ENCODE assay signal across 8 cellular contexts in the genomic region with DNA sequence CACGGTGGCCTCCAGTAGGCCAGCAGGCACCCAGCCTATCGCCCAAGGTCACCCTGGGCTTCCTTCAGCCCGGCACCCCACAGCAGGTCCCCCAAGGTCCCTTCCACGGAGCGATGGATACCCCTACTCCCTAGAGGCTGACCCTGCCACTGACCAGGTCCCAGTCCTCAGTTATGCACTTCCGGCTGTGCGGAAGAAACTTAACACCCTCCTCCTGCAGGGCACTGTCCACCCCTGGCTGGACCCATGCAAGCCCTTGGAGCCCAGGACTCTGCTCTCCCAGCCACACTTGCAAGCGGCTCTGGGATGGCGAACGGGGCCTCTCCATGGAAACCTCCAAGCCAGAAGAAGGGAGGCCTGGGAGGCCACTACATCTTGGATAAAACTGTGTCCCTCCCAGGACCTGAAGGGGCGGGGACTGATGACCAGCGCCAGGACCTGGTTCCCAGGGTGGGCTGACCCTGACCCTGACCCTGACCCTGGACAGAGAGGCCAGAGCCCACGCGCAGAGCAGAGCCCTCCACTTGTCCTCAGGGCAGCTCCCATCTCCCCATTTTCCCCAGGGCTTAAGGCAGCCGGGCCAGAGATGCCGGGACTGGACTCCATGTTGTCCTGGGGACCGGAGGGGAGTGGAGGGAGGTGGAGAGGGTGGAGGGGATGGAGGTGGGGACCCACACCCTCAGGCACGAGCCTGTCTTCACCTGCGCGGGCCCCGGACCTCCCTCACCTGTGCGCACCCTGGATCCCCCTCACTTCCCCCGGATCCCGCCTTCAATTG. TPM values are rescaled to one million over a fixed set of nuclear protein-coding genes. Genes with fewer than 3 reads are reported as not detected.
A peak's percentile ranks its signal among the peaks of the same experiment; 100 is the strongest.
DNase-seq lines count a peak whose midpoint lies in the region; ATAC-seq, FAIRE-seq and TF ChIP-seq lines count a peak whose summit lies in the region.

No MANE protein-coding gene starts in this region.

- no peaks in the 10 kb centered on the region for H3K27me3 ChIP-seq in suprapubic skin

- TF ChIP-seq POLR2A in suprapubic skin (IDR thresholded peaks at IDR 0.05) = no peak

- no peak for DNase-seq in T-helper 1 cell
- DNase-seq in activated naive CD8-positive, alpha-beta T cell treated with anti-CD3 and anti-CD28 coated beads for 36 hours = no peak
- DNase-seq in kidney = no peak
- DNase-seq in suprapubic skin (ENCODE audit: low spot score in 2 of 2) = peak in 1 of 2 donors; percentile 66
- no peak for DNase-seq in SK-N-DZ (ENCODE audit: low spot score)

- H3K27ac ChIP-seq in kidney (ENCODE audit: low read depth in 2 of 2, low read length in 2 of 2) (no peak overlapping the region), suprapubic skin (no peak overlapping the region)

- peaks cover 12% of the 10 kb centered on the region for H3K4me1 Mint-ChIP-seq in T-helper 1 cell treated with Interleukin-12 subunit alpha and Interleukin-12 subunit beta and Interleukin-4 antibody, amounts not matched to agents 30 μg/mL and 1 μg/mL, for 36 hours (ENCODE audit: low read depth)
- peaks cover 12% of the 10 kb centered on the region for H3K4me1 Mint-ChIP-seq in activated naive CD8-positive, alpha-beta T cell treated with anti-CD3 and anti-CD28 coated beads for 36 hours

- 29% methylated on average over 10 of the region's 24 CpGs for WGBS in suprapubic skin

- H3K27me3 Mint-ChIP-seq in T-helper 1 cell treated with Interleukin-12 subunit alpha and Interleukin-12 subunit beta and Interleukin-4 antibody, amounts not matched to agents 30 μg/mL and 1 μg/mL, for 36 hours (ENCODE audit: low read depth) = peaks cover 4% of the 10 kb centered on the region
- H3K27me3 Mint-ChIP-seq in activated naive CD8-positive, alpha-beta T cell treated with anti-CD3 and anti-CD28 coated beads for 36 hours = no peaks in the 10 kb centered on the region

- H3K4me3 ChIP-seq in kidney (ENCODE audit: low read length in 2 of 2) (peak overlapping the region; percentile 36 to 64), suprapubic skin (peak overlapping the region; percentile 64)

- H3K27ac Mint-ChIP-seq in T-helper 1 cell treated with Interleukin-12 subunit alpha and Interleukin-12 subunit beta and Interleukin-4 antibody, amounts not matched to agents 30 μg/mL and 1 μg/mL, for 36 hours = no peak overlapping the region
- no peak overlapping the region for H3K27ac Mint-ChIP-seq in activated naive CD8-positive, alpha-beta T cell treated with anti-CD3 and anti-CD28 coated beads for 36 hours

- H3K36me3 ChIP-seq in kidney (ENCODE audit: control insufficient read depth in 1 of 2, insufficient read depth in 2 of 2, low read length in 2 of 2) (no peaks in the 10 kb centered on the region), suprapubic skin (peaks cover 5% of the 10 kb centered on the region)

- TF ChIP-seq CTCF in kidney (IDR thresholded peaks at IDR 0.05; ENCODE audit: borderline replicate concordance, extremely low read depth, insufficient read depth) = no peak
- TF ChIP-seq CTCF in suprapubic skin (IDR thresholded peaks at IDR 0.05) = no peak

- H3K9me3 Mint-ChIP-seq in T-helper 1 cell treated with Interleukin-12 subunit alpha and Interleukin-12 subunit beta and Interleukin-4 antibody, amounts not matched to agents 30 μg/mL and 1 μg/mL, for 36 hours = no peaks in the 10 kb centered on the region
- no peaks in the 10 kb centered on the region for H3K9me3 Mint-ChIP-seq in activated naive CD8-positive, alpha-beta T cell treated with anti-CD3 and anti-CD28 coated beads for 36 hours

- no peak for TF ChIP-seq EP300 in suprapubic skin (IDR thresholded peaks at IDR 0.05)

- H3K9me3 ChIP-seq in kidney (ENCODE audit: control insufficient read depth in 1 of 2, low read length in 2 of 2) = no peaks in the 10 kb centered on the region
- H3K9me3 ChIP-seq in suprapubic skin = no peaks in the 10 kb centered on the region

- no peaks in the 10 kb centered on the region for H3K36me3 Mint-ChIP-seq in T-helper 1 cell treated with Interleukin-12 subunit alpha and Interleukin-12 subunit beta and Interleukin-4 antibody, amounts not matched to agents 30 μg/mL and 1 μg/mL, for 36 hours (ENCODE audit: low read depth)
- no peaks in the 10 kb centered on the region for H3K36me3 Mint-ChIP-seq in activated naive CD8-positive, alpha-beta T cell treated with anti-CD3 and anti-CD28 coated beads for 36 hours

- H3K4me1 ChIP-seq in kidney (ENCODE audit: control insufficient read depth in 1 of 2, insufficient read depth in 1 of 2, low read depth in 1 of 2, low read length in 2 of 2) (peaks cover 0 to 14% of the 10 kb centered on the region in 2 donors), suprapubic skin (peaks cover 23% of the 10 kb centered on the region)

- H3K9ac ChIP-seq in kidney (ENCODE audit: low read length in 2 of 2) = peak overlapping the region in 1 of 2 donors; percentile 46

- intact Hi-C loops in kidney (cut with DNase I) = no loop called here

- FAIRE-seq in kidney (lab: Jason Lieb, UNC) = no peak

- peak overlapping the region; percentile 66 for H3K4me3 Mint-ChIP-seq in T-helper 1 cell treated with Interleukin-12 subunit alpha and Interleukin-12 subunit beta and Interleukin-4 antibody, amounts not matched to agents 30 μg/mL and 1 μg/mL, for 36 hours
- H3K4me3 Mint-ChIP-seq in activated naive CD8-positive, alpha-beta T cell treated with anti-CD3 and anti-CD28 coated beads for 36 hours = peak overlapping the region; percentile 61

- no peak for ATAC-seq in HG03095 (IDR thresholded peaks at IDR 0.05; ENCODE audit: unreplicated experiment)
- no peak for ATAC-seq in GM18502 (IDR thresholded peaks at IDR 0.05; ENCODE audit: poor library complexity, unreplicated experiment)

RNA-seq across cellular contexts. Expression of a gene that starts 0.7 kb away (rescaled TPM):
- 10 to 100 TPM in 1 of 2 experiments, 1 to 10 TPM in 1; 8.6 to 10.2 TPM for total RNA-seq in activated naive CD8-positive, alpha-beta T cell treated with anti-CD3 and anti-CD28 coated beads for 36 hours
- 7.5 TPM for total RNA-seq in kidney
- 6.9 TPM for polyA plus RNA-seq in kidney (ENCODE audit: insufficient read depth, low read depth, low replicate concordance)
- 1 to 10 TPM; 4.2 to 9.5 (median 8.0) TPM for total RNA-seq in suprapubic skin
- 21.0 and 35.3 TPM in 2 replicates for polyA plus RNA-seq in SK-N-DZ (2014; cell fraction: cytosol; rRNA removed)
- polyA plus RNA-seq in SK-N-DZ (2014; cell fraction: nucleus; rRNA removed) = 115 and 119 TPM in 2 replicates

RNA-seq across cellular contexts. Expression of a gene that starts 16.8 kb away (rescaled TPM):
- 10 to 100 TPM; 25.9 to 31.7 TPM for total RNA-seq in activated naive CD8-positive, alpha-beta T cell treated with anti-CD3 and anti-CD28 coated beads for 36 hours
- total RNA-seq in kidney (42.8 TPM), suprapubic skin (10 to 100 TPM; 43.0 to 94.5 (median 55.3) TPM)
- polyA plus RNA-seq in kidney (ENCODE audit: insufficient read depth, low read depth, low replicate concordance) = 13.9 TPM
- 26.7 and 42.5 TPM in 2 replicates for polyA plus RNA-seq in SK-N-DZ (2014; cell fraction: cytosol; rRNA removed)
- polyA plus RNA-seq in SK-N-DZ (2014; cell fraction: nucleus; rRNA removed) = 321 and 355 TPM in 2 replicates

RNA-seq across cellular contexts. Expression of a gene that starts 17.1 kb away (rescaled TPM):
- 100 to 1,000 TPM in 1 of 2 experiments, 10 to 100 TPM in 1; 97.2 to 102 TPM for total RNA-seq in activated naive CD8-positive, alpha-beta T cell treated with anti-CD3 and anti-CD28 coated beads for 36 hours
- total RNA-seq in kidney (38.6 TPM), suprapubic skin (10 to 100 TPM; 17.8 to 39.4 (median 25.9) TPM)
- polyA plus RNA-seq in kidney (ENCODE audit: insufficient read depth, low read depth, low replicate concordance) = 134 TPM
- polyA plus RNA-seq in SK-N-DZ (2014; cell fraction: cytosol; rRNA removed) = 58.7 and 69.4 TPM in 2 replicates
- polyA plus RNA-seq in SK-N-DZ (2014; cell fraction: nucleus; rRNA removed) = 92.5 and 97.0 TPM in 2 replicates

RNA-seq across cellular contexts. Expression of a gene that starts 56.0 kb away (rescaled TPM):
- under 1 TPM; 0.21 to 0.26 TPM for total RNA-seq in activated naive CD8-positive, alpha-beta T cell treated with anti-CD3 and anti-CD28 coated beads for 36 hours
- total RNA-seq in kidney = 4.2 TPM
- polyA plus RNA-seq in kidney (ENCODE audit: insufficient read depth, low read depth, low replicate concordance) = 0.65 TPM
- total RNA-seq in suprapubic skin = 1 to 10 TPM in 2 of 4 donors, under 1 TPM in 2; 0.64 to 2.8 (median 1.1) TPM
- polyA plus RNA-seq in SK-N-DZ (2014; cell fraction: cytosol; rRNA removed) = 0.26 and 0.47 TPM in 2 replicates
- 1.3 and 2.4 TPM in 2 replicates for polyA plus RNA-seq in SK-N-DZ (2014; cell fraction: nucleus; rRNA removed)

RNA-seq across cellular contexts. Expression of a gene that starts 56.7 kb away (rescaled TPM):
- total RNA-seq in activated naive CD8-positive, alpha-beta T cell treated with anti-CD3 and anti-CD28 coated beads for 36 hours = not detected
- total RNA-seq in kidney (not detected), suprapubic skin (not detected)
- polyA plus RNA-seq in kidney (ENCODE audit: insufficient read depth, low read depth, low replicate concordance) = not detected
- not detected in 2 replicates for polyA plus RNA-seq in SK-N-DZ (2014; cell fraction: cytosol; rRNA removed)
- not detected in 2 replicates for polyA plus RNA-seq in SK-N-DZ (2014; cell fraction: nucleus; rRNA removed)
